Comparison of ENCODE assay signal across 26 cellular contexts in genomic region chrX:9357500-9358139, GRCh38.
"Had no signal": no experiment of that assay in that cellular context is flagged by ENCODE, and none has a peak within 500 bp of the region (broad histone marks: within the 10 kb centered on the region; RNA-seq: fewer than 3 reads in every experiment).

No MANE protein-coding gene starts in this region.

- H3K27me3 ChIP-seq: ascending aorta, cardiac muscle cell, gastroesophageal sphincter, hepatocyte, ovary had no signal

- H3K27me3 Mint-ChIP-seq: activated CD4-positive, alpha-beta memory T cell treated with anti-CD3 and anti-CD28 coated beads for 36 hours; activated CD4-positive, alpha-beta T cell treated with anti-CD3 and anti-CD28 coated beads, Interleukin-2, amount 10 ng/mL, durations not matched to agents 24 days and 14 days; activated naive CD4-positive, alpha-beta T cell treated with anti-CD3 and anti-CD28 coated beads, Interleukin-2, amount 10 ng/mL, durations not matched to agents 7 days and 5 days; activated naive CD8-positive, alpha-beta T cell treated with anti-CD3 and anti-CD28 coated beads, Interleukin-2, amount 10 ng/mL, durations not matched to agents 7 days and 5 days; progenitor cell of endocrine pancreas; stimulated activated naive CD8-positive, alpha-beta T cell treated with anti-CD3 and anti-CD28 coated beads, Interleukin-15, Interleukin-2, amounts not matched to agents 100 ng/mL and 50 ng/mL, for 24 hours had no signal

- H3K27ac Mint-ChIP-seq: activated CD4-positive, alpha-beta memory T cell treated with anti-CD3 and anti-CD28 coated beads for 36 hours; activated CD4-positive, alpha-beta T cell treated with anti-CD3 and anti-CD28 coated beads, Interleukin-2, amount 10 ng/mL, durations not matched to agents 24 days and 14 days; activated naive CD4-positive, alpha-beta T cell treated with anti-CD3 and anti-CD28 coated beads, Interleukin-2, amount 10 ng/mL, durations not matched to agents 7 days and 5 days; activated naive CD8-positive, alpha-beta T cell treated with anti-CD3 and anti-CD28 coated beads, Interleukin-2, amount 10 ng/mL, durations not matched to agents 7 days and 5 days; activated T-helper 1 cell treated with anti-CD3 and anti-CD28 coated beads, Interleukin-12 subunit alpha, Interleukin-12 subunit beta, Interleukin-2, Interleukin-4 antibody, amounts not matched to agents 30 ng/mL and 10 ng/mL and 1 ng/mL, durations not matched to agents 14 hours and 24 hours and 36 hours; mesothelial cell of epicardium; naive B cell; progenitor cell of endocrine pancreas; stimulated activated effector memory CD8-positive, alpha-beta T cell treated with anti-CD3 and anti-CD28 coated beads, Interleukin-12 subunit alpha, Interleukin-12 subunit beta, amount 100 ng/mL, for 72 hours; stimulated activated naive CD8-positive, alpha-beta T cell treated with anti-CD3 and anti-CD28 coated beads, Interleukin-15, Interleukin-2, amounts not matched to agents 100 ng/mL and 50 ng/mL, for 24 hours had no signal

- H3K4me3 ChIP-seq: ascending aorta, cardiac muscle cell, coronary artery, gastroesophageal sphincter, hepatocyte, ovary, skin epidermis, thoracic aorta had no signal

- ATAC-seq: gastroesophageal sphincter; sciatic nerve; stimulated activated effector memory CD8-positive, alpha-beta T cell treated with anti-CD3 and anti-CD28 coated beads, Interleukin-12 subunit alpha, Interleukin-12 subunit beta, amount 100 ng/mL, for 72 hours had no signal

- H3K36me3 ChIP-seq: ascending aorta, cardiac muscle cell, gastroesophageal sphincter, ovary, thoracic aorta had no signal

- DNase-seq: activated CD4-positive, alpha-beta memory T cell treated with anti-CD3 and anti-CD28 coated beads for 36 hours; activated CD4-positive, alpha-beta T cell treated with anti-CD3 and anti-CD28 coated beads, Interleukin-2, amount 10 ng/mL, durations not matched to agents 24 days and 14 days; activated CD4-positive, CD25-positive, alpha-beta regulatory T cell treated with anti-CD3 and anti-CD28 coated beads, Interleukin-2, amount 50 U/mL, for 72 hours; activated CD8-positive, alpha-beta memory T cell treated with anti-CD3 and anti-CD28 coated beads, Interleukin-2, amount 50 U/mL, for 4 hours; activated gamma-delta T cell; activated naive CD4-positive, alpha-beta T cell treated with anti-CD3 and anti-CD28 coated beads, Interleukin-2, amount 10 ng/mL, durations not matched to agents 7 days and 5 days; activated naive CD8-positive, alpha-beta T cell treated with anti-CD3 and anti-CD28 coated beads, Interleukin-2, amount 10 ng/mL, durations not matched to agents 7 days and 5 days; activated T-cell treated with anti-CD3 and anti-CD28 coated beads, Interleukin-2, amount 50 U/mL, for 1 hour; cerebellar nuclear complex; naive B cell; ovary; stimulated activated CD4-positive, alpha-beta T cell treated with anti-CD3 and anti-CD28 coated beads, Interleukin-4, amount 100 ng/mL, for 24 hours had no signal

- H3K4me3 Mint-ChIP-seq: activated CD4-positive, alpha-beta memory T cell treated with anti-CD3 and anti-CD28 coated beads for 36 hours; activated CD4-positive, alpha-beta T cell treated with anti-CD3 and anti-CD28 coated beads, Interleukin-2, amount 10 ng/mL, durations not matched to agents 24 days and 14 days; activated naive CD4-positive, alpha-beta T cell treated with anti-CD3 and anti-CD28 coated beads, Interleukin-2, amount 10 ng/mL, durations not matched to agents 7 days and 5 days; activated naive CD8-positive, alpha-beta T cell treated with anti-CD3 and anti-CD28 coated beads, Interleukin-2, amount 10 ng/mL, durations not matched to agents 7 days and 5 days; activated T-helper 1 cell treated with anti-CD3 and anti-CD28 coated beads, Interleukin-12 subunit alpha, Interleukin-12 subunit beta, Interleukin-2, Interleukin-4 antibody, amounts not matched to agents 30 ng/mL and 10 ng/mL and 1 ng/mL, durations not matched to agents 14 hours and 24 hours and 36 hours; brain; mesothelial cell of epicardium; naive B cell; stimulated activated effector memory CD8-positive, alpha-beta T cell treated with anti-CD3 and anti-CD28 coated beads, Interleukin-12 subunit alpha, Interleukin-12 subunit beta, amount 100 ng/mL, for 72 hours; stimulated activated naive CD8-positive, alpha-beta T cell treated with anti-CD3 and anti-CD28 coated beads, Interleukin-15, Interleukin-2, amounts not matched to agents 100 ng/mL and 50 ng/mL, for 24 hours had no signal

- H3K36me3 Mint-ChIP-seq: activated CD4-positive, alpha-beta memory T cell treated with anti-CD3 and anti-CD28 coated beads for 36 hours; brain; mesothelial cell of epicardium; stimulated activated effector memory CD8-positive, alpha-beta T cell treated with anti-CD3 and anti-CD28 coated beads, Interleukin-12 subunit alpha, Interleukin-12 subunit beta, amount 100 ng/mL, for 72 hours had no signal

- H3K9me3 Mint-ChIP-seq: activated CD4-positive, alpha-beta memory T cell treated with anti-CD3 and anti-CD28 coated beads for 36 hours had no signal

- H3K9me3 ChIP-seq: ascending aorta, gastroesophageal sphincter, ovary, thoracic aorta had no signal

- H3K27ac ChIP-seq: ascending aorta, cardiac muscle cell, coronary artery, gastroesophageal sphincter, hepatocyte, ovary, skin epidermis, thoracic aorta had no signal
